In the genomic region with DNA sequence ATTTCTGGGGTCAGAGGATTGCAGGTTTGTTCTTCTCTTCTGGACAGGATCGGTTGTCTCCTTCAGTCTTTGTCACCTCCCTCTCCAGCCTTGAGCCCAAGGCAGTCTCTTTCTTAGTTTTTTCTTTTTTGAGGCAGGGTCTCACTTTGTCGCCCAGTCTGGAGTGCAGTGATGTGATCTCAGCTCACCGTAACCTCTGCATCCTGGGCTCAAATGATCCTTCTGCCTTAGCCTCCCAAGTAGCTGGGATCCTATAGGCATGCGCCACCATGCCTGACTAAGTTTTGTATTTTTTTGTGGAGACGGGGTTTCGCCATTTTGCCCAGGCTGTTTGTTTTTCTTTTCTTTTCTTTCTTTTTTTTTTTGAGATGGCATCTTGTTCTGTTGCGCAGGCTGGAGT, we compare ENCODE assay signal across 12 cellular contexts. TPM values are rescaled to one million over a fixed set of nuclear protein-coding genes. Genes with fewer than 3 reads are reported as not detected.
DNase-seq lines count a peak whose midpoint lies in the region; ATAC-seq and TF ChIP-seq lines count a peak whose summit lies in the region.
"Had no signal": no experiment of that assay in that cellular context is flagged by ENCODE, and none has a peak within 500 bp of the region (broad histone marks: within the 10 kb centered on the region; RNA-seq: fewer than 3 reads in every experiment).

No MANE protein-coding gene starts in this region.

- H3K9me3 Mint-ChIP-seq in natural killer cell treated with Interleukin-12 subunit alpha and Interleukin-12 subunit beta and Interleukin-15 and Interleukin-18, amount 100 ng/mL, for 72 hours: no peaks in the 10 kb centered on the region
- H3K9me3 Mint-ChIP-seq in Caco-2 (ENCODE audit: unreplicated experiment): no peaks in the 10 kb centered on the region

- peaks cover 97% of the 10 kb centered on the region for H3K4me1 ChIP-seq in BLaER1
- H3K4me1 ChIP-seq in HEK293 (ENCODE audit: control insufficient read depth, insufficient read depth, low read length): peaks cover 26% of the 10 kb centered on the region
- peaks cover 42 to 81% of the 10 kb centered on the region in 2 donors for H3K4me1 ChIP-seq in ascending aorta
- peaks cover 30% of the 10 kb centered on the region for H3K4me1 ChIP-seq in Caco-2

- TF ChIP-seq CTCF in HEK293 (tag by site-specific recombination; IDR thresholded peaks at IDR 0.05) (no peak), ascending aorta (IDR thresholded peaks at IDR 0.05) (no peak), Caco-2 (IDR thresholded peaks at IDR 0.05; ENCODE audit: insufficient read depth in 1 of 2, low read depth in 1 of 2, low read length in 1 of 2, severe bottlenecking in 1 of 2, unreplicated experiment in 1 of 2) (no peak)

- H3K4me3 Mint-ChIP-seq in natural killer cell treated with Interleukin-12 subunit alpha and Interleukin-12 subunit beta and Interleukin-15 and Interleukin-18, amount 100 ng/mL, for 72 hours: peak overlapping the region; percentile 43
- H3K4me3 Mint-ChIP-seq in Caco-2 (ENCODE audit: unreplicated experiment): no peak overlapping the region

- no peak for ATAC-seq in natural killer cell treated with Interleukin-12 subunit alpha and Interleukin-12 subunit beta and Interleukin-15 and Interleukin-18, amount 100 ng/mL, for 72 hours

- H3K36me3 ChIP-seq in BLaER1 (peaks cover 58% of the 10 kb centered on the region), HEK293 (ENCODE audit: control insufficient read depth in 2 of 2, insufficient read depth in 1 of 2, low read length in 2 of 2) (peaks cover 0 to 27% of the 10 kb centered on the region in 2 experiments; a peak in 2 of 3 replicates), ascending aorta (no peaks in the 10 kb centered on the region), Caco-2 (ENCODE audit: control insufficient read depth, insufficient read depth, low read length) (no peaks in the 10 kb centered on the region)

- H3K4me3 ChIP-seq in BLaER1 (no peak overlapping the region), HEK293 (ENCODE audit: low read depth, low read length) (no peak overlapping the region), ascending aorta (no peak overlapping the region), Caco-2 (ENCODE audit: low read depth, low read length) (no peak overlapping the region)

- no peaks in the 10 kb centered on the region for H3K27me3 Mint-ChIP-seq in natural killer cell treated with Interleukin-12 subunit alpha and Interleukin-12 subunit beta and Interleukin-15 and Interleukin-18, amount 100 ng/mL, for 72 hours
- no peaks in the 10 kb centered on the region for H3K27me3 Mint-ChIP-seq in Caco-2 (ENCODE audit: insufficient read depth, unreplicated experiment)

- H3K9ac ChIP-seq in BLaER1: no peak overlapping the region

- CTCF ChIA-PET in HEK293 (lab: Yijun Ruan, JAX): interaction anchor here (0.6 to 1.3 kb wide), 3 partner anchors 49 to 313 kb away, joined by 3 read pairs; no protein-coding TSS in a partner anchor
- CTCF ChIA-PET in Caco-2 (lab: Charles Lee): interaction anchor here (0.5 kb wide), 1 partner anchor 285 kb away, joined by 3 read pairs; no protein-coding TSS in a partner anchor

- H3K9me3 ChIP-seq in BLaER1 (no peaks in the 10 kb centered on the region), HEK293 (ENCODE audit: control insufficient read depth, insufficient read depth, low read depth, low read length) (no peaks in the 10 kb centered on the region), ascending aorta (no peaks in the 10 kb centered on the region), Caco-2 (no peaks in the 10 kb centered on the region)

- no peak overlapping the region for H3K27ac ChIP-seq in BLaER1
- H3K27ac ChIP-seq in HEK293 (ENCODE audit: extremely low read depth, low read depth, low read length): no peak overlapping the region
- H3K27ac ChIP-seq in ascending aorta: peak overlapping the region; percentile 29 to 98

- H3K4me2 ChIP-seq in BLaER1: peak overlapping the region; percentile 19; the same call in 1 of the 2 replicates

- H4K20me1 ChIP-seq in BLaER1: peaks cover 100% of the 10 kb centered on the region

- BruUV-seq in Caco-2 (replicated peaks; lab: Mats Ljungman, UMichigan): no TSS peak

- H3K27me3 ChIP-seq in BLaER1 (no peaks in the 10 kb centered on the region), ascending aorta (no peaks in the 10 kb centered on the region), Caco-2 (replicated peaks; ENCODE audit: control insufficient read depth, insufficient read depth, low read length) (no peaks in the 10 kb centered on the region)

- POLR2A ChIA-PET in HEK293 (lab: Yijun Ruan, JAX): interaction anchor here (1.5 kb wide), 1 partner anchor 15 kb away, joined by 3 read pairs; no protein-coding TSS in a partner anchor
- POLR2A ChIA-PET in Caco-2 (lab: Charles Lee): interaction anchor here (1.2 kb wide), 1 partner anchor 27 kb away, joined by 7 read pairs; no protein-coding TSS in a partner anchor

- intact Hi-C loops in ascending aorta (cut with DNase I) (no loop called here), Caco-2 (cut with micrococcal nuclease; ENCODE audit: unreplicated experiment) (loop anchor here (10.0 kb wide), 1 partner anchor 45 kb away; no protein-coding TSS in a partner anchor)

- H3K36me3 Mint-ChIP-seq in natural killer cell treated with Interleukin-12 subunit alpha and Interleukin-12 subunit beta and Interleukin-15 and Interleukin-18, amount 100 ng/mL, for 72 hours: no peaks in the 10 kb centered on the region
- peaks cover 75% of the 10 kb centered on the region for H3K36me3 Mint-ChIP-seq in Caco-2 (ENCODE audit: insufficient read depth, unreplicated experiment)

- peaks cover 71 to 76% of the 10 kb centered on the region in 2 donors for H3K4me1 Mint-ChIP-seq in natural killer cell treated with Interleukin-12 subunit alpha and Interleukin-12 subunit beta and Interleukin-15 and Interleukin-18, amount 100 ng/mL, for 72 hours (ENCODE audit: low read depth in 2 of 2)
- H3K4me1 Mint-ChIP-seq in Caco-2 (ENCODE audit: low read depth, unreplicated experiment): peaks cover 41% of the 10 kb centered on the region

- peak overlapping the region; percentile 36 to 77 for H3K27ac Mint-ChIP-seq in natural killer cell treated with Interleukin-12 subunit alpha and Interleukin-12 subunit beta and Interleukin-15 and Interleukin-18, amount 100 ng/mL, for 72 hours
- H3K27ac Mint-ChIP-seq in Caco-2 (ENCODE audit: unreplicated experiment): no peak overlapping the region

- DNase-seq in ascending aorta (ENCODE audit: low spot score in 2 of 2): no peak
- DNase-seq in natural killer cell treated with Interleukin-12 subunit alpha and Interleukin-12 subunit beta and Interleukin-15 and Interleukin-18, amount 100 ng/mL, for 72 hours (ENCODE audit: low spot score): no peak
- DNase-seq in COLO829 (ENCODE audit: low spot score): no peak
- no peak for DNase-seq in AG08396 (ENCODE audit: low spot score)
- no peak for DNase-seq in HK-2 (ENCODE audit: unreplicated experiment)
- no peak for DNase-seq in Caco-2
- DNase-seq: activated CD4-positive, CD25-positive, alpha-beta regulatory T cell treated with anti-CD3 and anti-CD28 coated beads, Interleukin-2, amount 50 U/mL, for 72 hours; HCEC 1CT; NCI-H226; stimulated activated CD4-positive, alpha-beta T cell treated with anti-CD3 and anti-CD28 coated beads, Interleukin-1b, Interleukin-23, amount 100 ng/mL, for 48 hours had no signal

TF ChIP-seq in HEK293, 187 proteins besides CTCF, POLR2A, EP300 and RAD21 (continues in another document):
- TF ChIP-seq ZIC2 (tag by site-specific recombination; IDR thresholded peaks at IDR 0.05): no peak
- peak; percentile 56 for TF ChIP-seq ZBTB17 (tag by site-specific recombination; IDR thresholded peaks at IDR 0.05)
- no peak for TF ChIP-seq ZNF585B (tag by site-specific recombination; IDR thresholded peaks at IDR 0.05)
- no peak for TF ChIP-seq ZNF19 (tag by site-specific recombination; IDR thresholded peaks at IDR 0.05; ENCODE audit: low read depth)
- no peak for TF ChIP-seq ZNF596 (tag by site-specific recombination; IDR thresholded peaks at IDR 0.05)
- no peak for TF ChIP-seq ZNF324 (tag by site-specific recombination; IDR thresholded peaks at IDR 0.05)
- no peak for TF ChIP-seq ZNF292 (tag by site-specific recombination; IDR thresholded peaks at IDR 0.05; ENCODE audit: borderline replicate concordance, low read depth)
- 0 out of 2 replicates have a peak, but pooled peaks have one; percentile 35 for TF ChIP-seq ZBTB7A (tag by site-specific recombination; IDR thresholded peaks at IDR 0.05; ENCODE audit: low read depth)
- TF ChIP-seq ZFP37 (tag by site-specific recombination; IDR thresholded peaks at IDR 0.05): no peak
- TF ChIP-seq ZNF785 (tag by site-specific recombination; IDR thresholded peaks at IDR 0.05): no peak
- TF ChIP-seq, protein P1, sequence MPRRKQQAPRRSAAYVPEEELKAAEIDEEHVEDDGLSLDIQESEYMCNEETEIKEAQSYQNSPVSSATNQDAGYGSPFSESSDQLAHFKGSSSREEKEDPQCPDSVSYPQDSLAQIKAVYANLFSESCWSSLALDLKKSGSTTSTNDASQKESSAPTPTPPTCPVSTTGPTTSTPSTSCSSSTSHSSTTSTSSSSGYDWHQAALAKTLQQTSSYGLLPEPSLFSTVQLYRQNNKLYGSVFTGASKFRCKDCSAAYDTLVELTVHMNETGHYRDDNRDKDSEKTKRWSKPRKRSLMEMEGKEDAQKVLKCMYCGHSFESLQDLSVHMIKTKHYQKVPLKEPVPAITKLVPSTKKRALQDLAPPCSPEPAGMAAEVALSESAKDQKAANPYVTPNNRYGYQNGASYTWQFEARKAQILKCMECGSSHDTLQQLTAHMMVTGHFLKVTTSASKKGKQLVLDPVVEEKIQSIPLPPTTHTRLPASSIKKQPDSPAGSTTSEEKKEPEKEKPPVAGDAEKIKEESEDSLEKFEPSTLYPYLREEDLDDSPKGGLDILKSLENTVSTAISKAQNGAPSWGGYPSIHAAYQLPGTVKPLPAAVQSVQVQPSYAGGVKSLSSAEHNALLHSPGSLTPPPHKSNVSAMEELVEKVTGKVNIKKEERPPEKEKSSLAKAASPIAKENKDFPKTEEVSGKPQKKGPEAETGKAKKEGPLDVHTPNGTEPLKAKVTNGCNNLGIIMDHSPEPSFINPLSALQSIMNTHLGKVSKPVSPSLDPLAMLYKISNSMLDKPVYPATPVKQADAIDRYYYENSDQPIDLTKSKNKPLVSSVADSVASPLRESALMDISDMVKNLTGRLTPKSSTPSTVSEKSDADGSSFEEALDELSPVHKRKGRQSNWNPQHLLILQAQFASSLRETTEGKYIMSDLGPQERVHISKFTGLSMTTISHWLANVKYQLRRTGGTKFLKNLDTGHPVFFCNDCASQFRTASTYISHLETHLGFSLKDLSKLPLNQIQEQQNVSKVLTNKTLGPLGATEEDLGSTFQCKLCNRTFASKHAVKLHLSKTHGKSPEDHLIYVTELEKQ (tag by site-specific recombination; IDR thresholded peaks at IDR 0.05; ENCODE audit: borderline replicate concordance): no peak

RNA-seq across cellular contexts. Expression of a gene that starts 6.1 kb away (rescaled TPM):
- total RNA-seq in ascending aorta (199 TPM), Caco-2 (2022) (219 and 235 TPM in 2 replicates)
- total RNA-seq in natural killer cell treated with Interleukin-12 subunit alpha and Interleukin-12 subunit beta and Interleukin-15 and Interleukin-18, amount 100 ng/mL, for 72 hours: 100 to 1,000 TPM; 122 to 246 TPM

Comparison
In these comparisons a context has a peak if more than half of its experiments do, and no peak if none do; other contexts are left out.
1. H3K27ac ChIP-seq: peak in ascending aorta (2 of 2); none in BLaER1 (single experiment) and HEK293 (single experiment).